29 cellular contexts compared by ENCODE assay signal in the genomic region with DNA sequence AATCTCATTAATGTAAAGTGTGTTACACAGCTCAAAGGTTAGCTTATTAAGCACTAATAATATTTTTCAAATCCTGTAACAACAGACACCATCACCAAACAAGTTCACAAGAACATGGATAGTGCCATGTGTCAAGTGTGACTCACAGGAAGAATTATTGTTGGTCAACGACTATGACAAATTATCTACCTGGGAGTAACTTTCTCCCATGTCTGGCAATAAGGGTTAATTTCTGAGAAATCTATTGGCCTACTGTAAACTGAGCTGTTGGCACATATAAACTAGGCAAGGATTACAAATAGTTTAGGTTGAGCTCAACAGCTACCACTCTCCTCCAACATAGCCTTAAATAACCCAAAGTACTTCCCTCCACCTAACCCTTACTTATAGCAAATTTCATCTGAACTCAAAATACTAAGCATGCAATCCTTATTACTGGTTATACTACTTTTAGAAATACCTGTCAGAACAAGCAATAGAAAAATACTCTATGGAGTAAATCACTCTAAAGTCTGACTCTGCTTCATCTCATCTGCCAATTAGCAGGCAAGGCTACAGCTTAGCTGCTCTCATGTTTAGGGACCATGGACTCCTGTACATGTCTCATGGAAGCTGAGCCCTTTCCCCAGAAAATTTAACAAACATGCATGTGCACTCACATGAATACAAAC.
DNase-seq lines count a peak whose midpoint lies in the region; ATAC-seq and FAIRE-seq lines count a peak whose summit lies in the region.
"Had no signal": no experiment of that assay in that cellular context is flagged by ENCODE, and none has a peak within 500 bp of the region (broad histone marks: within the 10 kb centered on the region; RNA-seq: fewer than 3 reads in every experiment).

No MANE protein-coding gene starts in this region.

- no peak for ATAC-seq in GM19397 (IDR thresholded peaks at IDR 0.05; ENCODE audit: unreplicated experiment)
- ATAC-seq in HG03354 (IDR thresholded peaks at IDR 0.05; ENCODE audit: poor library complexity, severe bottlenecking, unreplicated experiment) = no peak
- ATAC-seq: A549, HepG2, left colon, SK-N-SH treated with all-trans-retinoic acid at 6 μM for 48 hours had no signal

- no peak for FAIRE-seq in HTR-8/SVneo (lab: Jason Lieb, UNC)
- FAIRE-seq: A549, D721Med, endometrium, GM18507, GM19239, H1, HepG2 had no signal

- peak; percentile 8 for DNase-seq in A172 (ENCODE audit: low spot score)
- DNase-seq in HPDE6-E6E7 (ENCODE audit: extremely low spot score) = peak; percentile 52
- DNase-seq in amniotic epithelial cell (ENCODE audit: low read depth) = peak; percentile 13
- peak; percentile 9 for DNase-seq in iris pigment epithelial cell (ENCODE audit: low read depth)
- no peak for DNase-seq in HTR-8/SVneo (ENCODE audit: insufficient read length, low spot score)
- no peak for DNase-seq in G401 (ENCODE audit: low spot score)
- DNase-seq: activated CD4-positive, alpha-beta T cell treated with anti-CD3 and anti-CD28 coated beads, Interleukin-2, amount 50 U/mL, for 48 hours; activated CD4-positive, CD25-positive, alpha-beta regulatory T cell treated with anti-CD3 and anti-CD28 coated beads, Interleukin-2, amount 50 U/mL, for 72 hours; activated naive CD4-positive, alpha-beta T cell treated with Interleukin-2 at 50 U/mL for 16 hours; CD4-positive, alpha-beta T cell; dorsolateral prefrontal cortex; Karpas-422; left colon; NCI-H2107; NCI-H774; nephron progenitor cell; stimulated activated CD4-positive, alpha-beta T cell treated with anti-CD3 and anti-CD28 coated beads, Interleukin-1b, Interleukin-23, amount 100 ng/mL, for 48 hours; T-helper 2 cell; testis had no signal

- in situ Hi-C loops in G401 (cut with HindIII; ENCODE audit: low sequenced_read_pairs) = no loop called here

Comparison
In these comparisons a context has a peak if more than half of its experiments do, and no peak if none do; other contexts are left out.
1. DNase-seq: peak in A172 (single experiment), HPDE6-E6E7 (single experiment), amniotic epithelial cell (single experiment) and iris pigment epithelial cell (single experiment); none in HTR-8/SVneo (single experiment) and G401 (single experiment).